Comparison of ENCODE assay signal across 33 cellular contexts in the genomic region with DNA sequence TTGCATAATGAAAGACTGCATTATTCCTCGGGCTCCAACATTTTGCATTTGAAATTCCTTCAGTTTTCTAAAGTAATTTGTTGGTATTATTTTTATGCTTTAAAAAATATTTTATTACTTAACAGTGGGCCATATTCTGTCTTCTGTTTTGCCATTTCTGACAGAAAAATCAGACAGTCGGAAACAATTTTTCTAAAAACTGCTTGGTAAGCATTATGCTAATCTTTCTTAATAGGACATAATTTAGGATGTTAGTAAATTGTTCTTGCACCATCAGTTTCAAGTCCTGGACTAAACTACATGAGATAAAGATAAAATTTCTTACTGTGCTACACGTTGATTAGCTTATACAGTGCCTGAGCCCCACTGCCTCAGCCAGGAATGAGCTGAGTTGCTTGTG.
"Had no signal": no experiment of that assay in that cellular context is flagged by ENCODE, and none has a peak within 500 bp of the region (broad histone marks: within the 10 kb centered on the region; RNA-seq: fewer than 3 reads in every experiment).

No MANE protein-coding gene starts in this region.

- H3K4me3 ChIP-seq: pancreas, prostate gland, sigmoid colon, stomach, tibial nerve had no signal

- DNase-seq: activated B cell treated with CpG ODN at 0.5 μM for 24 hours; activated CD4-positive, alpha-beta T cell treated with anti-CD3 and anti-CD28 coated beads, Interleukin-2, amount 50 U/mL, for 1 hour; activated CD8-positive, alpha-beta T cell treated with anti-CD3 and anti-CD28 coated beads for 36 hours; activated gamma-delta T cell treated with Interleukin-2 at 50 U/mL for 16 hours; activated naive CD4-positive, alpha-beta T cell treated with anti-CD3 and anti-CD28 coated beads, Interleukin-2, amount 50 U/mL, for 16 hours; activated T-cell treated with anti-CD3 and anti-CD28 coated beads, Interleukin-2, amount 50 U/mL, for 4 hours; amniotic stem cell; brain microvascular endothelial cell; caudate nucleus; cortex of kidney; glutamatergic neuron; hypothalamus; immature natural killer cell; kidney; left colon; midbrain; naive thymus-derived CD4-positive, alpha-beta T cell; nucleus accumbens; pancreas; retina; sigmoid colon; small intestine; stimulated activated CD4-positive, alpha-beta T cell treated with anti-CD3 and anti-CD28 coated beads, Interleukin-15, amount 100 ng/mL, for 24 hours; stimulated activated CD4-positive, alpha-beta T cell treated with anti-CD3 and anti-CD28 coated beads, Interleukin-2, amount 100 ng/mL, for 24 hours; stimulated activated naive B cell treated with anti-CD40 and anti-IgM and Interleukin-4, amounts not matched to agents 10 μg/mL and 1 μg/mL and 100 μg/mL, for 72 hours; stomach; T-helper 2 cell had no signal

- ATAC-seq: activated CD8-positive, alpha-beta T cell treated with anti-CD3 and anti-CD28 coated beads for 36 hours; activated T-cell treated with anti-CD3 and anti-CD28 coated beads, Interleukin-2, amount 50 U/mL, for 4 hours; activated T-helper 17 cell treated with anti-CD3 and anti-CD28 coated beads, Interleukin-2, amount 50 U/mL, for 72 hours; left colon; naive thymus-derived CD4-positive, alpha-beta T cell; pancreas; stimulated activated naive B cell treated with anti-CD40 and anti-IgM and Interleukin-4, amounts not matched to agents 10 μg/mL and 1 μg/mL and 100 μg/mL, for 72 hours had no signal

- H3K9me3 ChIP-seq: pancreas, prostate gland, sigmoid colon, stomach, tibial nerve had no signal

- H3K36me3 ChIP-seq: brain microvascular endothelial cell, pancreas, prostate gland, sigmoid colon, stomach, tibial nerve had no signal

- H3K4me1 ChIP-seq: pancreas, prostate gland had no signal

- H3K27ac ChIP-seq: brain microvascular endothelial cell, epithelial cell of prostate, pancreas, prostate gland had no signal

- H3K27me3 ChIP-seq: brain microvascular endothelial cell, pancreas, sigmoid colon, stomach, tibial nerve had no signal

- FAIRE-seq: astrocyte, frontal cortex, kidney, pancreas, small intestine had no signal
